8 cellular contexts compared by ENCODE assay signal in the genomic region with DNA sequence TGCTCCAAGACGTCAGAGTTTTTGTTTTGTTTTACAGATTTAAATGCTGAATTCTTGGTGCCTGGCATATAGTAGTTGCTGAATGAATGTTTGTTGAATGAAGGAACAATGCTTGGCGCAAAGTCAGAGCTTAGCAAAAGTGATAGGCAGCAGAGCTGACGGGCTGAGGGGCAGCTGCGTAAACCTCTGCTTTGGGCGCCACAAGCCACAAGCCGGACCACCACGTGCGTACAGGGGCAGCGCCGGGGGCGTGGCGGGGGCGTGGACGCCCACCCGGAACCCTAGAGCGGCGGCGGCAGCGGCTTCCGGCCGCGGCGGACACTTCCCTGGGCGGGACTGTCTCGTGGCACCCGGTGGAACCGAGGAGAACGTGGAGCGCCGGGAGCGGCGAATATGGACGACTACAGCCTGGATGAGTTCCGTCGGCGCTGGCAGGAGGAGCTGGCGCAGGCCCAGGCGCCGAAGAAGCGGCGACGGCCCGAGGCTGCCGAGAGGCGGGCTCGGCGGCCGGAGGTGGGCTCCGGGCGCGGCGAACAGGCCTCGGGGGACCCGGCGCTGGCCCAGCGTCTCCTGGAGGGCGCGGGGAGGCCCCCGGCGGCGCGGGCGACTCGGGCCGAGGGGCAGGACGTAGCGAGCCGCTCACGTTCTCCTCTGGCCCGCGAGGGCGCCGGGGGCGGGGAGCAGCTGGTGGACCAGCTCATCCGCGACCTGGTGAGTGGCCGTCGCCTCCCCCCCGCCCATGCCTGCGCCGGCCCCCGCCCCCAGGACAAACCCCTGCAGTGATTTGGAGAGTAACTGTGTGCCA. TPM values are rescaled to one million over a fixed set of nuclear protein-coding genes. Genes with fewer than 3 reads are reported as not detected.
A peak's percentile ranks its signal among the peaks of the same experiment; 100 is the strongest.
DNase-seq lines count a peak whose midpoint lies in the region; ATAC-seq and TF ChIP-seq lines count a peak whose summit lies in the region.

A gene with protein sequence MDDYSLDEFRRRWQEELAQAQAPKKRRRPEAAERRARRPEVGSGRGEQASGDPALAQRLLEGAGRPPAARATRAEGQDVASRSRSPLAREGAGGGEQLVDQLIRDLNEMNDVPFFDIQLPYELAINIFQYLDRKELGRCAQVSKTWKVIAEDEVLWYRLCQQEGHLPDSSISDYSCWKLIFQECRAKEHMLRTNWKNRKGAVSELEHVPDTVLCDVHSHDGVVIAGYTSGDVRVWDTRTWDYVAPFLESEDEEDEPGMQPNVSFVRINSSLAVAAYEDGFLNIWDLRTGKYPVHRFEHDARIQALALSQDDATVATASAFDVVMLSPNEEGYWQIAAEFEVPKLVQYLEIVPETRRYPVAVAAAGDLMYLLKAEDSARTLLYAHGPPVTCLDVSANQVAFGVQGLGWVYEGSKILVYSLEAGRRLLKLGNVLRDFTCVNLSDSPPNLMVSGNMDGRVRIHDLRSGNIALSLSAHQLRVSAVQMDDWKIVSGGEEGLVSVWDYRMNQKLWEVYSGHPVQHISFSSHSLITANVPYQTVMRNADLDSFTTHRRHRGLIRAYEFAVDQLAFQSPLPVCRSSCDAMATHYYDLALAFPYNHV (plus strand): TSS at position 306 of the 805 bp plus-strand sequence. CDS start 88 bp downstream, at position 394.

- no peak within 1 kb of the TSS for H3K27ac ChIP-seq in CD4-positive, CD25-positive, alpha-beta regulatory T cell (ENCODE audit: insufficient read depth, low read length, poor library complexity, severe bottlenecking)
- H3K27ac ChIP-seq in mucosa of rectum (ENCODE audit: low read depth in 2 of 2, low read length in 2 of 2): peak within 1 kb of the TSS; percentile 18 to 48

- H3K36me3 Mint-ChIP-seq in CD4-positive, CD25-positive, alpha-beta regulatory T cell: peaks cover 13% of the 10 kb centered on the region

- DNase-seq in CD4-positive, CD25-positive, alpha-beta regulatory T cell: peak; percentile 45 to 74 (median 50)
- peak; percentile 59 to 81 for DNase-seq in NOMO-1 (lab: John Stamatoyannopoulos, UW; ENCODE audit: unreplicated experiment in 2 of 2)
- peak; percentile 61 for DNase-seq in activated T-cell treated with anti-CD3 and anti-CD28 coated beads for 24 hours (ENCODE audit: low read depth)
- DNase-seq in epithelial cell of proximal tubule (ENCODE audit: low read depth): no peak
- peak; percentile 82 for DNase-seq in stimulated activated CD8-positive, alpha-beta memory T cell treated with anti-CD3 and anti-CD28 coated beads, Interleukin-4, amount 100 ng/mL, for 48 hours

- H3K4me3 Mint-ChIP-seq in CD4-positive, CD25-positive, alpha-beta regulatory T cell: peak within 1 kb of the TSS; percentile 91 to 100 (median 92)

- peak within 1 kb of the TSS; percentile 75 to 89 (median 81) for H3K27ac Mint-ChIP-seq in CD4-positive, CD25-positive, alpha-beta regulatory T cell

- H3K9me3 Mint-ChIP-seq in CD4-positive, CD25-positive, alpha-beta regulatory T cell: peaks cover 0 to 1% (median 0%) of the 10 kb centered on the region in 7 donors

- H3K4me1 ChIP-seq in CD4-positive, CD25-positive, alpha-beta regulatory T cell (ENCODE audit: control insufficient read depth, insufficient read depth, low read length, poor library complexity, severe bottlenecking): peaks cover 23% of the 10 kb centered on the region
- peaks cover 2 to 8% of the 10 kb centered on the region in 2 donors for H3K4me1 ChIP-seq in mucosa of rectum (ENCODE audit: control insufficient read depth in 2 of 2, insufficient read depth in 2 of 2, low read length in 2 of 2)

- ATAC-seq in CD4-positive, CD25-positive, alpha-beta regulatory T cell (ENCODE audit: low read depth in 2 of 2): peak; percentile 71 to 84
- ATAC-seq in GM19351 (IDR thresholded peaks at IDR 0.05; ENCODE audit: unreplicated experiment) (peak; percentile 92), HG03460 (IDR thresholded peaks at IDR 0.05; ENCODE audit: unreplicated experiment) (peak; percentile 87)

- no peaks in the 10 kb centered on the region for H3K9me3 ChIP-seq in CD4-positive, CD25-positive, alpha-beta regulatory T cell (ENCODE audit: control insufficient read depth in 2 of 2, low read length in 2 of 2)
- H3K9me3 ChIP-seq in mucosa of rectum (ENCODE audit: control insufficient read depth in 2 of 2, low read length in 2 of 2): no peaks in the 10 kb centered on the region

- peaks cover 29% of the 10 kb centered on the region for H3K27me3 Mint-ChIP-seq in CD4-positive, CD25-positive, alpha-beta regulatory T cell

- peaks cover 25 to 45% (median 33%) of the 10 kb centered on the region in 4 donors for H3K4me1 Mint-ChIP-seq in CD4-positive, CD25-positive, alpha-beta regulatory T cell

- no peak for TF ChIP-seq CTCF in epithelial cell of proximal tubule (conservative IDR thresholded peaks at IDR 0.05; ENCODE audit: low read depth, low read length)

- H3K27me3 ChIP-seq in CD4-positive, CD25-positive, alpha-beta regulatory T cell (ENCODE audit: control insufficient read depth, insufficient read depth, low read length): no peaks in the 10 kb centered on the region
- no peaks in the 10 kb centered on the region for H3K27me3 ChIP-seq in mucosa of rectum (ENCODE audit: control insufficient read depth in 2 of 2, insufficient read depth in 2 of 2, low read length in 2 of 2)

- peak within 1 kb of the TSS; percentile 56 to 75 for H3K9ac ChIP-seq in mucosa of rectum (ENCODE audit: low read depth in 1 of 2, low read length in 2 of 2)

- H3K36me3 ChIP-seq in CD4-positive, CD25-positive, alpha-beta regulatory T cell (ENCODE audit: control insufficient read depth, insufficient read depth, low read length): no peaks in the 10 kb centered on the region
- no peaks in the 10 kb centered on the region for H3K36me3 ChIP-seq in mucosa of rectum (ENCODE audit: control insufficient read depth in 2 of 2, insufficient read depth in 2 of 2, low read length in 2 of 2)

- peak within 1 kb of the TSS; percentile 84 for H3K4me3 ChIP-seq in CD4-positive, CD25-positive, alpha-beta regulatory T cell (ENCODE audit: low read depth, low read length)
- H3K4me3 ChIP-seq in epithelial cell of proximal tubule (ENCODE audit: low read depth, low read length) (peak within 1 kb of the TSS; percentile 72), mucosa of rectum (ENCODE audit: low read length in 2 of 2) (peak within 1 kb of the TSS; percentile 83 to 87)

RNA-seq across cellular contexts. Expression of the gene that starts here (rescaled TPM):
- 10.4 TPM for total RNA-seq in CD4-positive, CD25-positive, alpha-beta regulatory T cell
- polyA plus RNA-seq in CD4-positive, CD25-positive, alpha-beta regulatory T cell: 1 to 10 TPM; 3.6 to 6.9 (median 5.5) TPM
- total RNA-seq in epithelial cell of proximal tubule: 13.1 and 14.4 TPM in 2 replicates
